Comparison of ENCODE assay signal across 5 cellular contexts in genomic region chr19:1535699-1536098, GRCh38. TPM values are rescaled to one million over a fixed set of nuclear protein-coding genes. Genes with fewer than 3 reads are reported as not detected.
"Had no signal": no experiment of that assay in that cellular context is flagged by ENCODE, and none has a peak within 500 bp of the region (broad histone marks: within the 10 kb centered on the region; RNA-seq: fewer than 3 reads in every experiment).

No MANE protein-coding gene starts in this region.

RNA-seq across cellular contexts. Expression of gene PLK5, which starts 11.8 kb away (rescaled TPM):
- total RNA-seq: HepG2, HT-29, HT1080, IMR-90 had no signal
- polyA plus RNA-seq: HepG2, IgD-negative memory B cell, IMR-90 had no signal

RNA-seq across cellular contexts. Expression of gene PCSK4, which starts 45.5 kb away (rescaled TPM):
- polyA plus RNA-seq: IgD-negative memory B cell had no signal
